ENCODE assay signal across 15 cellular contexts in the genomic region with DNA sequence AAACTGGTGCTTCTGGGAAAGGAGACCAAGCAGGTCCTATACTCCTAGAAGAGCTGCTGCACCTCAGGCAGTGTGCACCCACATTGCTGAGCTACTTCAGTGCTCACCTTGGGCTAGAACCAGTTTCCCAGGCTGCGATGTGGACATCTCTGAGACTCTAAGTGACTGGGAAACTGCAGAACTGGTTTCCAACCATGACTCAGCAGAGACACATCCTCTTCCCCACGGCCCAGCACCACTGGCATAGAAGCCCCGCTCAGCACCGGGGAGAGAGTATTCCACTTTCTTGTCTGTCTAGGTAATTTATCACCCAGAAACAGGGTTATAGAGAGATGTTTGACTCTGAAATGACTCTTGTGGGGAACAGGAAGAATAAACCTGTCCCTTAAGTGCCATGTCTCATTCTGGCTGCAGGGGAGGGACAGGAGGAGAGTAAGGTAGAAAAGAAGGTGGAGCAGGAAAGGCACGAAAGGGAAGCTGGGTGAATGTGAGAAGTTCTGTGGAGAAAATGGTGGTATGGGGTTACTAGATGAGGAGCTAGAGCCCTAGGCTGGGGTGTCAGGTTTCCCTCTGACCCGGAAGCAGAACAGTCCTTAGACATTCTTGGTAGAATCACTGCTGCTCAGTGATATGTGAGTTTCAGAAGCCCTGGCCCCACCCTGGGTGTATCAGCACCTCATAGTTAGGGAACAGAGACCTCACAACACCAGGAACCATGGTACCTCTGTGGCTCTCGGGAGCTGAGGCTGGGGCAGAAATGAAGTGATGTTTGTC.
DNase-seq lines count a peak whose midpoint lies in the region; ATAC-seq and TF ChIP-seq lines count a peak whose summit lies in the region.
"Had no signal": no experiment of that assay in that cellular context is flagged by ENCODE, and none has a peak within 500 bp of the region (broad histone marks: within the 10 kb centered on the region; RNA-seq: fewer than 3 reads in every experiment).

No MANE protein-coding gene starts in this region.

- H3K36me3 Mint-ChIP-seq in progenitor cell of endocrine pancreas (ENCODE audit: insufficient read depth) = no peaks in the 10 kb centered on the region
- H3K36me3 Mint-ChIP-seq: natural killer cell treated with Interleukin-12 subunit alpha and Interleukin-12 subunit beta and Interleukin-15 and Interleukin-18, amount 100 ng/mL, for 72 hours had no signal

- no peak for TF ChIP-seq POLR2A in NB4 (IDR thresholded peaks at IDR 0.05; ENCODE audit: extremely low read depth, insufficient read length)

- no peaks in the 10 kb centered on the region for H3K36me3 ChIP-seq in H7 (replicated peaks; ENCODE audit: control insufficient read depth, insufficient read depth, low read length)
- H3K36me3 ChIP-seq: cardiac muscle cell, tibial artery had no signal

- no peak overlapping the region for H3K4me3 Mint-ChIP-seq in progenitor cell of endocrine pancreas (ENCODE audit: low read depth)
- H3K4me3 Mint-ChIP-seq: natural killer cell treated with Interleukin-12 subunit alpha and Interleukin-12 subunit beta and Interleukin-15 and Interleukin-18, amount 100 ng/mL, for 72 hours had no signal

- DNase-seq in AG08395 (ENCODE audit: low spot score) = peak; percentile 27
- DNase-seq in NB4 (ENCODE audit: low read depth) = peak; percentile 16
- DNase-seq in fibroblast of the aortic adventitia (ENCODE audit: low read depth) = peak; percentile 18
- DNase-seq in H7 = no peak
- no peak for DNase-seq in progenitor cell of endocrine pancreas (ENCODE audit: low spot score, unreplicated experiment)
- no peak for DNase-seq in SKM-1 (lab: John Stamatoyannopoulos, UW; ENCODE audit: unreplicated experiment)
- no peak for DNase-seq in activated CD4-positive, alpha-beta T cell treated with anti-CD3 and anti-CD28 coated beads for 1 hour
- DNase-seq: activated CD4-positive, CD25-positive, alpha-beta regulatory T cell treated with anti-CD3 and anti-CD28 coated beads, Interleukin-2, amount 50 U/mL, for 72 hours; DMS 273 treated with DMSO at 0.1 percent for 48 hours; MM.1S; NCI-H524; tibial artery had no signal

- H3K27me3 Mint-ChIP-seq in progenitor cell of endocrine pancreas = peaks cover 5% of the 10 kb centered on the region

- H3K4me3 ChIP-seq in NB4 (ENCODE audit: low read depth, low read length) = no peak overlapping the region
- no peak overlapping the region for H3K4me3 ChIP-seq in fibroblast of the aortic adventitia (ENCODE audit: low read depth, low read length)
- H3K4me3 ChIP-seq in H7 (ENCODE audit: insufficient read depth, low read depth, low read length) = no peak overlapping the region
- H3K4me3 ChIP-seq: cardiac muscle cell, tibial artery had no signal

- H3K27me3 ChIP-seq in H7 (ENCODE audit: control insufficient read depth, insufficient read depth, low read length) = no peaks in the 10 kb centered on the region
- H3K27me3 ChIP-seq: cardiac muscle cell had no signal

- peak; percentile 45 for ATAC-seq in GM21786 (IDR thresholded peaks at IDR 0.05; ENCODE audit: unreplicated experiment)

- no peak overlapping the region for H3K27ac Mint-ChIP-seq in progenitor cell of endocrine pancreas
- H3K27ac Mint-ChIP-seq: natural killer cell treated with Interleukin-12 subunit alpha and Interleukin-12 subunit beta and Interleukin-15 and Interleukin-18, amount 100 ng/mL, for 72 hours had no signal

- TF ChIP-seq CTCF in NB4 (IDR thresholded peaks at IDR 0.05; ENCODE audit: low read depth, low read length) (no peak), fibroblast of the aortic adventitia (IDR thresholded peaks at IDR 0.05; ENCODE audit: insufficient read depth, low read length) (no peak), progenitor cell of endocrine pancreas (IDR thresholded peaks at IDR 0.05; ENCODE audit: unreplicated experiment) (no peak)

- no peaks in the 10 kb centered on the region for H3K9me3 Mint-ChIP-seq in progenitor cell of endocrine pancreas (ENCODE audit: low read depth)
- H3K9me3 Mint-ChIP-seq: natural killer cell treated with Interleukin-12 subunit alpha and Interleukin-12 subunit beta and Interleukin-15 and Interleukin-18, amount 100 ng/mL, for 72 hours had no signal

- peaks cover 1% of the 10 kb centered on the region for H3K4me1 Mint-ChIP-seq in progenitor cell of endocrine pancreas (ENCODE audit: low read depth)

Comparison
In these comparisons a context has a peak if more than half of its experiments do, and no peak if none do; other contexts are left out.
1. DNase-seq: peak in AG08395 (single experiment), NB4 (single experiment) and fibroblast of the aortic adventitia (single experiment); none in H7 (single experiment), progenitor cell of endocrine pancreas (single experiment), SKM-1 (single experiment) and activated CD4-positive, alpha-beta T cell treated with anti-CD3 and anti-CD28 coated beads for 1 hour (single experiment).